23 cellular contexts compared by ENCODE assay signal in the genomic region with DNA sequence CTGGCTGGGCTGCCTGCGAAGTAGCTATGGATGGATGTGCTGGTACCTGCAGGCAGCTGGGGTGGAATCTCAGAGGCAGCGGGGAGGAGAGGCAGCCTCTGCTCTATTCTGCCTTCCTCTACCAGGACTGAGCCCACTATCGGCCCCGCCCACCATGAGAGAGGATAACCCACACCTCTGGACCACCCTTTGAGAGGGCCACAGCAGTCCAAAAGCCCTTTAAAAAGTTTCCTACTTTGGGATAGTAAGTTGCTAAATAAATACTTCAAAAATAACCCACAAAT. TPM values are rescaled to one million over a fixed set of nuclear protein-coding genes. Genes with fewer than 3 reads are reported as not detected.
A peak's percentile ranks its signal among the peaks of the same experiment; 100 is the strongest.
DNase-seq lines count a peak whose midpoint lies in the region; ATAC-seq and TF ChIP-seq lines count a peak whose summit lies in the region.
"Had no signal": no experiment of that assay in that cellular context is flagged by ENCODE, and none has a peak within 500 bp of the region (broad histone marks: within the 10 kb centered on the region; RNA-seq: fewer than 3 reads in every experiment).

No MANE protein-coding gene starts in this region.

- WGBS in trophoblast cell (ENCODE audit: extremely low coverage, insufficient coverage, insufficient read length) = no CpG with 5 or more reads among the region's 4 CpGs
- WGBS in hepatocyte (ENCODE audit: low lambda C conversion rate, missing lambda C conversion rate) = 69% methylated on average over 4 of the region's 4 CpGs

- H3K79me2 ChIP-seq in HCT116 (ENCODE audit: insufficient read depth, low read length) = peaks cover 100% of the 10 kb centered on the region
- peaks cover 4% of the 10 kb centered on the region for H3K79me2 ChIP-seq in trophoblast cell (ENCODE audit: control insufficient read depth, insufficient read depth, low read length, poor library complexity)
- peaks cover 92% of the 10 kb centered on the region for H3K79me2 ChIP-seq in hepatocyte

- RAD21 ChIA-PET in HCT116 (lab: Charles Lee; ENCODE audit: low non-redundant PET in 1 of 2, low total read pairs in 2 of 2, uncharacterized antibody in 2 of 2, unreplicated experiment in 2 of 2) = no interaction called here

- peak overlapping the region; percentile 49 for H3K27ac Mint-ChIP-seq in endothelial cell (ENCODE audit: unreplicated experiment)

- no peak overlapping the region for H4K8ac ChIP-seq in trophoblast cell (ENCODE audit: low read depth, low read length)

- H2BK120ac ChIP-seq in trophoblast cell (ENCODE audit: insufficient read depth, low read length, poor library complexity) = no peak overlapping the region

- TF ChIP-seq RAD21 in HCT116 (IDR thresholded peaks at IDR 0.05; ENCODE audit: low read depth) = no peak

- H2AFZ ChIP-seq in HCT116 (ENCODE audit: low read depth, low read length, poor library complexity, severe bottlenecking) (no peak overlapping the region), trophoblast cell (ENCODE audit: insufficient read depth, low read length, poor library complexity) (no peak overlapping the region), hepatocyte (no peak overlapping the region)

- TSS peak; percentile 5 for BruUV-seq in HCT116 (replicated peaks; lab: Mats Ljungman, UMichigan)

- POLR2A ChIA-PET in HCT116 (lab: Charles Lee) = no interaction called here

- peak overlapping the region; percentile 10 for H3K9ac ChIP-seq in HCT116 (ENCODE audit: low read length)
- no peak overlapping the region for H3K9ac ChIP-seq in trophoblast cell (ENCODE audit: low read length)
- H3K9ac ChIP-seq: BLaER1 had no signal

- H3K4ac ChIP-seq in trophoblast cell (ENCODE audit: low read depth, low read length) = no peak overlapping the region

- H3K4me2 ChIP-seq in HCT116 (ENCODE audit: low read length) (peak overlapping the region; percentile 8), trophoblast cell (ENCODE audit: low read length) (no peak overlapping the region), hepatocyte (no peak overlapping the region)
- H3K4me2 ChIP-seq: BLaER1 had no signal

- H2BK12ac ChIP-seq in trophoblast cell (ENCODE audit: low read length) = no peak overlapping the region

- H3K27me3 Mint-ChIP-seq in endothelial cell (ENCODE audit: unreplicated experiment) = peaks cover 11% of the 10 kb centered on the region
- H3K27me3 Mint-ChIP-seq: activated naive CD4-positive, alpha-beta T cell treated with anti-CD3 and anti-CD28 coated beads, Interleukin-2, amount 50 U/mL, for 24 hours had no signal

- H3K27me3 ChIP-seq in HCT116 (ENCODE audit: insufficient read depth, low read length) (no peaks in the 10 kb centered on the region), trophoblast cell (ENCODE audit: insufficient read depth, low read length) (no peaks in the 10 kb centered on the region), hepatocyte (no peaks in the 10 kb centered on the region)
- H3K27me3 ChIP-seq: BLaER1, colonic mucosa, foreskin keratinocyte had no signal

- H4K91ac ChIP-seq in trophoblast cell (ENCODE audit: low read depth, low read length) = no peak overlapping the region

- H3K4me1 Mint-ChIP-seq in endothelial cell (ENCODE audit: unreplicated experiment) = peaks cover 26% of the 10 kb centered on the region

- H3K9me3 Mint-ChIP-seq in endothelial cell (ENCODE audit: unreplicated experiment) = no peaks in the 10 kb centered on the region
- H3K9me3 Mint-ChIP-seq: activated naive CD4-positive, alpha-beta T cell treated with anti-CD3 and anti-CD28 coated beads, Interleukin-2, amount 50 U/mL, for 24 hours; T-helper 2 cell treated with Interferon-gamma antibody and Interleukin-4, amounts not matched to agents 5 μg/mL and 100 μg/mL, for 36 hours had no signal

- TF ChIP-seq CTCF in 22Rv1 (IDR thresholded peaks at IDR 0.05) (no peak), HCT116 (IDR thresholded peaks at IDR 0.05 in 2 of 3, conservative IDR thresholded peaks at IDR 0.05 in 1 of 3; ENCODE audit: borderline replicate concordance in 1 of 3, insufficient read depth in 1 of 3, low read depth in 2 of 3, low read length in 2 of 3) (no peak), endothelial cell (IDR thresholded peaks at IDR 0.05; ENCODE audit: unreplicated experiment) (no peak), hepatocyte (IDR thresholded peaks at IDR 0.05; ENCODE audit: poor library complexity) (no peak)

- H2BK5ac ChIP-seq in trophoblast cell (ENCODE audit: low read depth, low read length, poor library complexity) = no peak overlapping the region

- H3K79me1 ChIP-seq in trophoblast cell (ENCODE audit: low read length) = peaks cover 11% of the 10 kb centered on the region

- H3K36me3 ChIP-seq in HCT116 (ENCODE audit: control insufficient read depth in 1 of 2, insufficient read depth in 2 of 2, low read length in 2 of 2) (peaks cover 71 to 95% of the 10 kb centered on the region in 2 experiments), trophoblast cell (ENCODE audit: control insufficient read depth in 1 of 2, insufficient read depth in 2 of 2, low read length in 2 of 2) (peaks cover 54 to 74% of the 10 kb centered on the region in 2 experiments), hepatocyte (replicated peaks; ENCODE audit: insufficient read depth, low read depth) (peaks cover 20% of the 10 kb centered on the region)

- H3K27ac ChIP-seq in 22Rv1 (peak overlapping the region; percentile 87), HCT116 (ENCODE audit: low read depth, low read length) (peak overlapping the region; percentile 34), trophoblast cell (ENCODE audit: low read depth, low read length) (no peak overlapping the region), hepatocyte (no peak overlapping the region)
- H3K27ac ChIP-seq: BLaER1, colonic mucosa, foreskin keratinocyte had no signal

- H3K9me3 ChIP-seq in HCT116 (ENCODE audit: control insufficient read depth in 1 of 2, insufficient read depth in 1 of 2, low read depth in 1 of 2, low read length in 2 of 2) (no peaks in the 10 kb centered on the region), trophoblast cell (ENCODE audit: insufficient read depth, low read depth, low read length) (peaks cover 2% of the 10 kb centered on the region), hepatocyte (ENCODE audit: low read depth) (no peaks in the 10 kb centered on the region)
- H3K9me3 ChIP-seq: BLaER1, colonic mucosa had no signal

- no peak overlapping the region for H4K12ac ChIP-seq in trophoblast cell (ENCODE audit: low read depth, low read length)

- peaks cover 72% of the 10 kb centered on the region; the same call in 1 of the 2 replicates for H4K20me1 ChIP-seq in HCT116 (ENCODE audit: insufficient read depth)
- peaks cover 22% of the 10 kb centered on the region for H4K20me1 ChIP-seq in hepatocyte (ENCODE audit: insufficient read depth, poor library complexity, severe bottlenecking)

- no peak overlapping the region for H3K23ac ChIP-seq in trophoblast cell (ENCODE audit: low read length)

- CTCF ChIA-PET in HCT116 (lab: Charles Lee) = interaction anchor here (1.1 to 3.2 kb wide), 2 partner anchors 10 to 77 kb away, joined by 3 to 11 read pairs; no protein-coding TSS in a partner anchor

- no peak for ATAC-seq in HCT116
- ATAC-seq: esophagus mucosa; left colon; SK-N-SH treated with all-trans-retinoic acid at 6 μM for 48 hours; stimulated activated naive CD8-positive, alpha-beta T cell treated with anti-CD3 and anti-CD28 coated beads, Interleukin-15, Interleukin-2, amounts not matched to agents 100 U/mL and 50 U/mL, for 24 hours had no signal

- DNase-seq in HCT116 (ENCODE audit: low read depth, low spot score) = no peak
- no peak for DNase-seq in endothelial cell (ENCODE audit: low spot score)
- peak; percentile 54 to 63 for DNase-seq in trophoblast cell
- DNase-seq in SKM-1 treated with dmso at 0.1 percent for 144 hours (lab: John Stamatoyannopoulos, UW; ENCODE audit: unreplicated experiment) = no peak
- DNase-seq in COR-L47 (lab: John Stamatoyannopoulos, UW) = no peak
- DNase-seq in hepatocyte (ENCODE audit: low spot score) = no peak
- no peak for DNase-seq in T-helper 2 cell
- DNase-seq: activated CD4-positive, alpha-beta T cell treated with anti-CD3 and anti-CD28 coated beads for 4 hours; colonic mucosa; effector CD8-positive, alpha-beta T cell; foreskin keratinocyte; Karpas-422; mesenchymal stem cell; NCI-H446 treated with DMSO at 0.1 percent for 48 hours; stimulated activated CD4-positive, alpha-beta T cell treated with anti-CD3 and anti-CD28 coated beads, Interleukin-15, amount 100 ng/mL, for 24 hours; stimulated activated naive CD8-positive, alpha-beta T cell treated with anti-CD3 and anti-CD28 coated beads, Interleukin-15, Interleukin-2, amounts not matched to agents 100 U/mL and 50 U/mL, for 24 hours had no signal

- no peak overlapping the region for H3K18ac ChIP-seq in trophoblast cell (ENCODE audit: low read length)

- no peaks in the 10 kb centered on the region for H3K9me2 ChIP-seq in HCT116 (ENCODE audit: insufficient read depth)
- H3K9me2 ChIP-seq in hepatocyte (replicated peaks; ENCODE audit: insufficient read depth) = no peaks in the 10 kb centered on the region

- peaks cover 60% of the 10 kb centered on the region for H3K36me3 Mint-ChIP-seq in endothelial cell (ENCODE audit: low read depth, unreplicated experiment)

- peak overlapping the region; percentile 4 for H3K4me3 Mint-ChIP-seq in endothelial cell (ENCODE audit: unreplicated experiment)
- H3K4me3 Mint-ChIP-seq: activated naive CD4-positive, alpha-beta T cell treated with anti-CD3 and anti-CD28 coated beads, Interleukin-2, amount 50 U/mL, for 24 hours; T-helper 2 cell treated with Interferon-gamma antibody and Interleukin-4, amounts not matched to agents 5 μg/mL and 100 μg/mL, for 36 hours had no signal

- TF ChIP-seq POLR2A in HCT116 (IDR thresholded peaks at IDR 0.05; ENCODE audit: borderline replicate concordance, extremely low read depth, insufficient read depth, insufficient read length) = no peak

- H3K4me3 ChIP-seq in HCT116 (replicated peaks in 1 of 2; ENCODE audit: low read depth in 1 of 2, low read length in 2 of 2) (no peak overlapping the region), trophoblast cell (ENCODE audit: low read depth, low read length) (no peak overlapping the region), hepatocyte (no peak overlapping the region)
- H3K4me3 ChIP-seq: BLaER1, colonic mucosa had no signal

- H3K4me1 ChIP-seq in HCT116 (ENCODE audit: control insufficient read depth in 1 of 2, insufficient read depth in 2 of 2, low read length in 2 of 2) (peaks cover 63 to 98% of the 10 kb centered on the region in 2 experiments), trophoblast cell (ENCODE audit: control insufficient read depth in 1 of 2, insufficient read depth in 2 of 2, low read length in 2 of 2) (peaks cover 14 to 26% of the 10 kb centered on the region in 2 experiments), hepatocyte (ENCODE audit: insufficient read depth) (peaks cover 28% of the 10 kb centered on the region)

- H2AK5ac ChIP-seq in trophoblast cell (ENCODE audit: low read length) = no peak overlapping the region

- no peak overlapping the region for H3K14ac ChIP-seq in trophoblast cell (ENCODE audit: low read length)

- intact Hi-C loops in HCT116 (cut with micrococcal nuclease) = no loop called here

TF ChIP-seq in HCT116, 20 proteins besides CTCF, POLR2A, EP300 and RAD21 (continues in another document):
- TF ChIP-seq CEBPB (IDR thresholded peaks at IDR 0.05; ENCODE audit: low read depth) (no peak), POLR2AphosphoS5 (IDR thresholded peaks at IDR 0.05; ENCODE audit: low read depth, low read length) (no peak)

RNA-seq across cellular contexts. Expression of a gene that starts 36.1 kb away (rescaled TPM):
- total RNA-seq in HCT116 (2021; ENCODE audit: unreplicated experiment) = 1,402 TPM
- 1,219 and 1,280 TPM in 2 replicates for polyA plus RNA-seq in HCT116 (2012)
- 125 TPM for total RNA-seq in endothelial cell (ENCODE audit: unreplicated experiment)
- 490 and 492 TPM in 2 replicates for polyA plus RNA-seq in trophoblast cell (2013)
- 395 and 399 TPM in 2 replicates for total RNA-seq in hepatocyte
- polyA plus RNA-seq in hepatocyte = 616 and 623 TPM in 2 replicates

Comparison
In these comparisons a context has a peak if more than half of its experiments do, and no peak if none do; other contexts are left out.
1. H3K27ac ChIP-seq: peak in 22Rv1 (single experiment) and HCT116 (single experiment); none in trophoblast cell (single experiment) and hepatocyte (single experiment).
2. DNase-seq: peak in trophoblast cell (2 of 2); none in HCT116 (single experiment), endothelial cell (single experiment), SKM-1 treated with dmso at 0.1 percent for 144 hours (single experiment), COR-L47 (single experiment), hepatocyte (single experiment) and T-helper 2 cell (0 of 5).